1 cellular context compared by ENCODE assay signal in the genomic region with DNA sequence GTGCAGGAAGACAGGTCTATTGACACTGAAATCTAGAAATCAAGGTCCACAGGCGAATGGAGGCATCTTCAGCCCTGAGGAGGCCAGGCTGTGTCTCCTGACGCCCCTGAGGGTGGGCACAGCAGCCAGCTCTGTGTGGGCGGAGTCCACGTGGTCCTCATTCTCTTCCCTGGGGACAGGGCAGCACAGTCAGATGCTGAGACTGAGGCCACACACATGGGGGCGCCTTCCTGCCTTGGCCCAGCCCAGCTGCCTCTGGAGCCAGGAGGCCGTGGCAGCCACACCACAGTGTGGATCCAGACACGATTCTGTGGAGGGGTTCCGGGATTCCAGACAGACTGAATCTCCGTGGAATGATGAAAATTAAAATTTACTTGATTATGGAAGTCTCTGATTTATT.
TF ChIP-seq lines count a peak whose summit lies in the region.

No MANE protein-coding gene starts in this region.

TF ChIP-seq in H1, 55 proteins besides CTCF, POLR2A, EP300 and RAD21:
- no peak for TF ChIP-seq BRCA1 (IDR thresholded peaks at IDR 0.05; ENCODE audit: low read depth, low read length)
- TF ChIP-seq TCF12 (IDR thresholded peaks at IDR 0.05; ENCODE audit: low read depth, low read length): no peak
- no peak for TF ChIP-seq SP2 (IDR thresholded peaks at IDR 0.05; ENCODE audit: low read length)
- TF ChIP-seq CBX8 (IDR thresholded peaks at IDR 0.05; ENCODE audit: borderline replicate concordance, low read depth, low read length): no peak
- no peak for TF ChIP-seq RFX5 (IDR thresholded peaks at IDR 0.05; ENCODE audit: borderline replicate concordance, low read depth, low read length)
- TF ChIP-seq HDAC2 (IDR thresholded peaks at IDR 0.05; ENCODE audit: borderline replicate concordance in 1 of 2, low read depth in 2 of 2, low read length in 2 of 2): no peak
- no peak for TF ChIP-seq TAF1 (IDR thresholded peaks at IDR 0.05; ENCODE audit: low read depth, low read length)
- no peak for TF ChIP-seq GTF2F1 (IDR thresholded peaks at IDR 0.05; ENCODE audit: borderline replicate concordance, low read depth, low read length)
- no peak for TF ChIP-seq SP4 (IDR thresholded peaks at IDR 0.05; ENCODE audit: low read length)
- TF ChIP-seq ZNF274 (IDR thresholded peaks at IDR 0.05; ENCODE audit: borderline replicate concordance, extremely low read depth, low read length): no peak
- no peak for TF ChIP-seq KDM4A (IDR thresholded peaks at IDR 0.05; ENCODE audit: low read depth, low read length, severe bottlenecking)
- TF ChIP-seq ASH2L (IDR thresholded peaks at IDR 0.05; ENCODE audit: low read length): no peak
- TF ChIP-seq POLR2AphosphoS5 (IDR thresholded peaks at IDR 0.05; ENCODE audit: low read depth, low read length): no peak
